8 cellular contexts compared by ENCODE assay signal in the genomic region with DNA sequence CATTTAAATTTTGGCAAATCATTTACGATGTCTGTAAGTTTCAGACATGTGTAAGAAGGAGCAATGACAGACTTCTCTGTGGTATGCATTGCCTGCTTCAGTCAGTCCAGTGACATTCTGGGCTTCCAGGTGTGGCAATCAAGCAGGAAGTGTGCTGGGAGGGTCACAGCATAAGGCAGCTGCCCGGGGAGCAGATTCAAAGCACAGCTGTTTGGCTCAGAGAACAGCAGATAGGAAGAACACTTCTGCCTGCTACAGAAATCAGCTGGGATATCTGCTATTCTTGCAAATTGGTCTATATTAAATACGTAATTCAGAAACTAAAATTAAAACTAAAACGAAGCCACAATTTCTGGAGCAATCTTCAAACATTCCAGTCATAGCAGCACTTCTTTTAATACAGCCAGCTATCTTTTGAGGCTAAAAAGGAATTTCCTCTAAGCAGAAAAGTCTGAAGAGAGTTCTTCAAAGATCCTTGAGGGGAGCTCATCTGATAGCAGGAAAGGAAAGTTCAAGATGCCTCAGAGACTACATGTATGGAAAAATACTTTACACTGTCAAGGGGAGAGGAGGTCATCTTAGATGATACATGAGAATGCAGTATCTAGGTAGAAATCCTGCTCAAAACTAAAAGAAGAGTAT. TPM values are rescaled to one million over a fixed set of nuclear protein-coding genes. Genes with fewer than 3 reads are reported as not detected.
DNase-seq lines count a peak whose midpoint lies in the region; ATAC-seq, FAIRE-seq and TF ChIP-seq lines count a peak whose summit lies in the region.

No MANE protein-coding gene starts in this region.

- H3K4me3 ChIP-seq in esophagus (ENCODE audit: low read depth in 1 of 2, low read length in 2 of 2) = no peak overlapping the region

- H3K36me3 Mint-ChIP-seq in activated naive CD4-positive, alpha-beta T cell treated with anti-CD3 and anti-CD28 coated beads, Interleukin-2, amount 50 U/mL, for 72 hours = peaks cover 0 to 19% of the 10 kb centered on the region in 2 donors
- no peaks in the 10 kb centered on the region for H3K36me3 Mint-ChIP-seq in HFFc6 (ENCODE audit: low read depth)

- no peak for TF ChIP-seq CTCF in HFFc6 (IDR thresholded peaks at IDR 0.05)

- H3K36me3 ChIP-seq in esophagus (ENCODE audit: control insufficient read depth in 2 of 2, insufficient read depth in 2 of 2, low read length in 1 of 2) = no peaks in the 10 kb centered on the region

- no peak overlapping the region for H3K27ac Mint-ChIP-seq in activated naive CD4-positive, alpha-beta T cell treated with anti-CD3 and anti-CD28 coated beads, Interleukin-2, amount 50 U/mL, for 72 hours
- H3K27ac Mint-ChIP-seq in HFFc6 = no peak overlapping the region

- H3K9me3 ChIP-seq in esophagus (ENCODE audit: control insufficient read depth in 2 of 2, insufficient read depth in 1 of 2, low read depth in 1 of 2, low read length in 1 of 2) = no peaks in the 10 kb centered on the region

- no peak for FAIRE-seq in urothelium cell line (lab: Jason Lieb, UNC)

- no peaks in the 10 kb centered on the region for H3K27me3 ChIP-seq in esophagus (ENCODE audit: control insufficient read depth in 1 of 2, insufficient read depth in 2 of 2, low read length in 2 of 2)

- 27 to 30% methylated on average over 4 of the region's 4 CpGs for WGBS in esophagus, 2 donors

- H3K27ac ChIP-seq in esophagus (ENCODE audit: low read depth in 2 of 2, low read length in 1 of 2) = peak overlapping the region; percentile 38 to 49

- H3K4me1 Mint-ChIP-seq in HFFc6 (ENCODE audit: low read depth) = peaks cover 17% of the 10 kb centered on the region

- no peak for DNase-seq in activated naive CD4-positive, alpha-beta T cell treated with anti-CD3 and anti-CD28 coated beads, Interleukin-2, amount 50 U/mL, for 72 hours (ENCODE audit: low spot score in 2 of 2)
- no peak for DNase-seq in activated naive CD4-positive, alpha-beta T cell treated with Interleukin-2 at 50 U/mL for 16 hours
- DNase-seq in NAMALWA (ENCODE audit: low spot score) = peak; percentile 76
- DNase-seq in urothelium cell line (ENCODE audit: low spot score) = peak; percentile 39
- DNase-seq in HFFc6 = no peak
- DNase-seq in left lobe of liver (ENCODE audit: low spot score) = no peak

- no peaks in the 10 kb centered on the region; the same call in 1 of the 2 replicates for H3K27me3 Mint-ChIP-seq in HFFc6 (ENCODE audit: insufficient read depth)

- H3K9me3 Mint-ChIP-seq in activated naive CD4-positive, alpha-beta T cell treated with anti-CD3 and anti-CD28 coated beads, Interleukin-2, amount 50 U/mL, for 72 hours = peaks cover 5 to 14% of the 10 kb centered on the region in 2 donors
- H3K9me3 Mint-ChIP-seq in HFFc6 = no peaks in the 10 kb centered on the region

- H3K4me1 ChIP-seq in esophagus (ENCODE audit: control insufficient read depth in 2 of 2, insufficient read depth in 2 of 2, low read length in 1 of 2) = peaks cover 0 to 4% of the 10 kb centered on the region in 2 donors

- ATAC-seq in activated naive CD4-positive, alpha-beta T cell treated with anti-CD3 and anti-CD28 coated beads, Interleukin-2, amount 50 U/mL, for 72 hours = peak; percentile 44 to 56
- ATAC-seq in HG02623 (IDR thresholded peaks at IDR 0.05; ENCODE audit: unreplicated experiment) = peak; percentile 98
- ATAC-seq in left lobe of liver = no peak

- no peak overlapping the region for H3K4me3 Mint-ChIP-seq in HFFc6

RNA-seq across cellular contexts. Expression of gene GALNT7, which starts 47.4 kb away (rescaled TPM):
- 10 to 100 TPM in 1 of 2 donors, 1 to 10 TPM in 1; 8.8 to 10.2 TPM for total RNA-seq in activated naive CD4-positive, alpha-beta T cell treated with anti-CD3 and anti-CD28 coated beads, Interleukin-2, amount 50 U/mL, for 72 hours
- 10 to 100 TPM; 13.6 to 15.1 TPM for polyA plus RNA-seq in esophagus
- total RNA-seq in HFFc6 (2021; fragmentation: NEBNext Ultra II Directional; extraction: Animal tissue kit (Norgen Biotek cat#: 25700)) = 10 to 100 TPM; 10.9 to 24.3 (median 23.0) TPM
- total RNA-seq in left lobe of liver = 0.65 TPM

Comparison
In these comparisons a context has a peak if more than half of its experiments do, and no peak if none do; other contexts are left out.
1. DNase-seq: peak in NAMALWA (single experiment) and urothelium cell line (single experiment); none in activated naive CD4-positive, alpha-beta T cell treated with anti-CD3 and anti-CD28 coated beads, Interleukin-2, amount 50 U/mL, for 72 hours (0 of 2), activated naive CD4-positive, alpha-beta T cell treated with Interleukin-2 at 50 U/mL for 16 hours (single experiment), HFFc6 (single experiment) and left lobe of liver (single experiment).